In the genomic region with DNA sequence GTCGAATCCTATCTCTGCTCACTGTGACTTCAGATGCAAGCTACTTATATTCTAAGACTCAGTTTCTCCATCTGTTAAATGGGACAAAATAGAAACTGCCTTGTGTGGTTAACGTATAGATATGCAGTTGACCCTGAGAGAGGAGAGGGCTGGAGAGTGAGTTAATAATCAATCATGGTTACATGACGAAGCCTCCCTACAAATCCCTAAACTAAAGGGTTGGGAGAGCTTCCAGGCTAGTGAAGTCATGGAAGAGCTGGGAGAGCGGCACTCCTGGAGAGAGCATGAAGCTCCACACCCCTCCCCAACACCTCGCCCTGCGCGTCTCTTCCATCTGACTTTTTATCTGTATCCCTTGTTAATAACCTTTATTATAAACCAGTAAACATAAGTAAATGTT, we compare ENCODE assay signal across 18 cellular contexts.
A peak's percentile ranks its signal among the peaks of the same experiment; 100 is the strongest.
DNase-seq lines count a peak whose midpoint lies in the region; FAIRE-seq and TF ChIP-seq lines count a peak whose summit lies in the region.
"Had no signal": no experiment of that assay in that cellular context is flagged by ENCODE, and none has a peak within 500 bp of the region (broad histone marks: within the 10 kb centered on the region; RNA-seq: fewer than 3 reads in every experiment).

No MANE protein-coding gene starts in this region.

- POLR2A ChIA-PET in OCI-LY7 (lab: Charles Lee): no interaction called here

- H3K79me2 ChIP-seq in mammary epithelial cell (ENCODE audit: insufficient read depth, low read length): no peaks in the 10 kb centered on the region
- no peaks in the 10 kb centered on the region for H3K79me2 ChIP-seq in OCI-LY7 (ENCODE audit: insufficient read depth, low read depth, low read length)

- intact Hi-C loops in mammary epithelial cell (cut with micrococcal nuclease): no loop called here
- intact Hi-C loops in OCI-LY7 (cut with micrococcal nuclease; ENCODE audit: unreplicated experiment): no loop called here

- dilution Hi-C loops in mammary epithelial cell (cut with HindIII; ENCODE audit: low sequenced_read_pairs): no loop called here

- H3K4me3 ChIP-seq in mammary epithelial cell (replicated peaks in 1 of 3; ENCODE audit: insufficient read depth in 1 of 3, low read depth in 2 of 3, low read length in 3 of 3) (no peak overlapping the region), OCI-LY7 (ENCODE audit: low read depth, low read length, poor library complexity, severe bottlenecking) (no peak overlapping the region)
- H3K4me3 ChIP-seq: BLaER1, GM12878, GM23338 had no signal

- H3K27ac ChIP-seq in mammary epithelial cell (ENCODE audit: insufficient read depth, low read depth, low read length) (no peak overlapping the region), OCI-LY7 (ENCODE audit: low read depth, low read length, poor library complexity, severe bottlenecking) (no peak overlapping the region)
- H3K27ac ChIP-seq: BLaER1, C4-2B had no signal

- H3K36me3 ChIP-seq in mammary epithelial cell (ENCODE audit: insufficient read depth, low read length) (no peaks in the 10 kb centered on the region), OCI-LY7 (ENCODE audit: insufficient read depth, low read length) (no peaks in the 10 kb centered on the region)
- H3K36me3 ChIP-seq: BLaER1 had no signal

- in situ Hi-C loops in ACHN (cut with HindIII; ENCODE audit: low pct_ligation_motif_present, low pct_unique_long_range_greater_than_20kb, low sequenced_read_pairs): no loop called here
- in situ Hi-C loops in mammary epithelial cell (cut with MboI; ENCODE audit: low sequenced_read_pairs in 2 of 2): no loop called here

- H4K20me1 ChIP-seq in mammary epithelial cell (ENCODE audit: insufficient read depth, low read length) (no peaks in the 10 kb centered on the region), OCI-LY7 (ENCODE audit: insufficient read depth, low read length) (no peaks in the 10 kb centered on the region)
- H4K20me1 ChIP-seq: BLaER1 had no signal

- H3K4me1 ChIP-seq in mammary epithelial cell (ENCODE audit: insufficient read depth, low read length) (no peaks in the 10 kb centered on the region), OCI-LY7 (ENCODE audit: insufficient read depth, low read length, poor library complexity, severe bottlenecking) (no peaks in the 10 kb centered on the region)
- H3K4me1 ChIP-seq: BLaER1, Caco-2 had no signal

- H2AFZ ChIP-seq in mammary epithelial cell (ENCODE audit: low read depth, low read length) (no peak overlapping the region), OCI-LY7 (ENCODE audit: low read length) (no peak overlapping the region)
- H2AFZ ChIP-seq: GM23338 had no signal

- H3K9me2 ChIP-seq in OCI-LY7 (ENCODE audit: insufficient read depth, low read length): no peaks in the 10 kb centered on the region

- no peak overlapping the region for H3K4me2 ChIP-seq in mammary epithelial cell (ENCODE audit: insufficient read depth, low read depth, low read length)
- H3K4me2 ChIP-seq in OCI-LY7 (ENCODE audit: low read length): no peak overlapping the region
- H3K4me2 ChIP-seq: BLaER1, GM23338 had no signal

- peak; percentile 57 for DNase-seq in ACHN
- DNase-seq in RCC 7860 (ENCODE audit: low spot score): peak; percentile 70
- peak; percentile 69 for DNase-seq in kidney tubule cell (ENCODE audit: low spot score)
- no peak for DNase-seq in mammary epithelial cell
- no peak for DNase-seq in NCI-H1105 treated with DMSO at 0.1 percent for 48 hours (lab: John Stamatoyannopoulos, UW)
- no peak for DNase-seq in OCI-LY7 (ENCODE audit: low spot score)
- DNase-seq: 8988T; Caco-2; CD4-positive, CD25-positive, alpha-beta regulatory T cell; CD8-positive, alpha-beta T cell; DMS153; GDM1; H9 had no signal

- H3K9me3 ChIP-seq in mammary epithelial cell (replicated peaks; ENCODE audit: insufficient read depth, low read length) (peaks cover 3% of the 10 kb centered on the region), OCI-LY7 (ENCODE audit: low read length) (no peaks in the 10 kb centered on the region)
- H3K9me3 ChIP-seq: Caco-2 had no signal

- FAIRE-seq in RCC 7860 (lab: Jason Lieb, UNC): no peak
- FAIRE-seq: GM12878, GM19239 had no signal

- WGBS in mammary epithelial cell (ENCODE audit: low coverage, missing lambda C conversion rate): 80% methylated on average over 7 of the region's 7 CpGs

- H3K9ac ChIP-seq in mammary epithelial cell (ENCODE audit: insufficient read depth, low read length): no peak overlapping the region
- H3K9ac ChIP-seq: BLaER1 had no signal

- BruUV-seq in mammary epithelial cell (replicated peaks; lab: Mats Ljungman, UMichigan): no TSS peak
- BruUV-seq in OCI-LY7 (replicated peaks; lab: Mats Ljungman, UMichigan): no TSS peak

- no peak for TF ChIP-seq CTCF in mammary epithelial cell (conservative IDR thresholded peaks at IDR 0.05 in 1 of 2, IDR thresholded peaks at IDR 0.05 in 1 of 2; ENCODE audit: extremely low read depth in 1 of 2, insufficient read depth in 1 of 2, low read depth in 1 of 2, low read length in 2 of 2)
- no peak for TF ChIP-seq CTCF in OCI-LY7 (conservative IDR thresholded peaks at IDR 0.05; ENCODE audit: low read length)

- CTCF ChIA-PET in mammary epithelial cell (lab: Charles Lee; ENCODE audit: low non-redundant PET): no interaction called here
- CTCF ChIA-PET in OCI-LY7 (lab: Charles Lee; ENCODE audit: unreplicated experiment): no interaction called here

- H3K27me3 ChIP-seq in mammary epithelial cell (ENCODE audit: insufficient read depth, low read length): no peaks in the 10 kb centered on the region
- H3K27me3 ChIP-seq: BLaER1 had no signal

Comparison
In these comparisons a context has a peak if more than half of its experiments do, and no peak if none do; other contexts are left out.
1. DNase-seq: peak in ACHN (single experiment), RCC 7860 (single experiment) and kidney tubule cell (single experiment); none in mammary epithelial cell (single experiment), NCI-H1105 treated with DMSO at 0.1 percent for 48 hours (single experiment) and OCI-LY7 (single experiment).